In the genomic region with DNA sequence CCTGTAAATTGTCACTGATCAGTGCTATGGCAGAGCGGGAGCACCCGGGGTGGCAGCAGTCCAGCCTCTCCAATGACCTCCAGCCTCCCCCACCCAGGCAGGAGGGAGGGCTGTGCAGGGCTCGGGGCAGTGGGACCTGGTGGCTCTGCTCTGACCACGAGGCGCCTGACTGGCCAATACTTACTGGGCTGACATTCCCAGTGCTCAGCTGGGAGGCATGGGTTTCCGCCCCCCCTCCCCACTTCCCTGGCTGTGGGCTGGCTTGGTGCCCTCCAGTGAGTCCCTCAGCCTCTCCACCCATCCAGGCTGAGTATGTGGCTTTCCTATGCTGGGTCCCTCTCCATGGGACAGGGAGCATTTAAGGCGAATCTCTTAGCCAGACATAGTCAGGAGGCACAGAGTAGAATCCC, we compare ENCODE assay signal across 1 cellular context.
TF ChIP-seq lines count a peak whose summit lies in the region.

No MANE protein-coding gene starts in this region.

TF ChIP-seq in IMR-90, 13 proteins besides CTCF, POLR2A, EP300 and RAD21 (continued from another document):
- TF ChIP-seq, protein P1, sequence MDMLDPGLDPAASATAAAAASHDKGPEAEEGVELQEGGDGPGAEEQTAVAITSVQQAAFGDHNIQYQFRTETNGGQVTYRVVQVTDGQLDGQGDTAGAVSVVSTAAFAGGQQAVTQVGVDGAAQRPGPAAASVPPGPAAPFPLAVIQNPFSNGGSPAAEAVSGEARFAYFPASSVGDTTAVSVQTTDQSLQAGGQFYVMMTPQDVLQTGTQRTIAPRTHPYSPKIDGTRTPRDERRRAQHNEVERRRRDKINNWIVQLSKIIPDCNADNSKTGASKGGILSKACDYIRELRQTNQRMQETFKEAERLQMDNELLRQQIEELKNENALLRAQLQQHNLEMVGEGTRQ (IDR thresholded peaks at IDR 0.05; ENCODE audit: low read depth, low read length): peak; percentile 53; the same call in 1 of the 2 replicates
- peak; percentile 70; the same call in 1 of the 2 replicates for TF ChIP-seq MAZ (IDR thresholded peaks at IDR 0.05; ENCODE audit: borderline replicate concordance, low read depth, low read length)
TF ChIP-seq in IMR-90: peak in this region for 3.
